In genomic region chr1:2250721-2251281, GRCh38 we compare ENCODE assay signal across 1 cellular context.
TF ChIP-seq lines count a peak whose summit lies in the region.

No MANE protein-coding gene starts in this region.

TF ChIP-seq in HepG2, 621 proteins besides CTCF, POLR2A, EP300 and RAD21 (continued from another document and continues in another):
- TF ChIP-seq HNF1A (IDR thresholded peaks at IDR 0.05; ENCODE audit: low read depth) (peak; percentile 91), HNF1A (CRISPR knock-in tag; IDR thresholded peaks at IDR 0.05; ENCODE audit: borderline replicate concordance) (peak; percentile 96), PATZ1 (CRISPR knock-in tag; IDR thresholded peaks at IDR 0.05) (peak; percentile 94), ESRRA (CRISPR knock-in tag; IDR thresholded peaks at IDR 0.05; ENCODE audit: low read depth) (peak; percentile 86; the same call in 1 of the 2 replicates), SMYD3 (CRISPR knock-in tag; IDR thresholded peaks at IDR 0.05) (0 out of 2 replicates have a peak, but pooled peaks have one; percentile 84), ETV6 (CRISPR knock-in tag; conservative IDR thresholded peaks at IDR 0.05) (peak; percentile 67; the same call in 1 of the 2 replicates), ZBTB7A (CRISPR knock-in tag; IDR thresholded peaks at IDR 0.05) (peak; percentile 28; the same call in 1 of the 2 replicates), RARA (CRISPR knock-in tag; IDR thresholded peaks at IDR 0.05) (peak; percentile 74; the same call in 1 of the 2 replicates), ATF2 (CRISPR knock-in tag; IDR thresholded peaks at IDR 0.05) (peak; percentile 26; the same call in 1 of the 2 replicates), ZBTB14 (CRISPR knock-in tag; IDR thresholded peaks at IDR 0.05) (peak; percentile 6; the same call in 1 of the 2 replicates), HOXD1 (CRISPR knock-in tag; IDR thresholded peaks at IDR 0.05) (no peak), ARHGAP35 (CRISPR knock-in tag; IDR thresholded peaks at IDR 0.05; ENCODE audit: borderline replicate concordance) (no peak), NONO (IDR thresholded peaks at IDR 0.05) (no peak), NONO (CRISPR knock-in tag; conservative IDR thresholded peaks at IDR 0.05) (no peak), GATAD2A (CRISPR knock-in tag; IDR thresholded peaks at IDR 0.05) (peak; percentile 78), ZNF597 (CRISPR knock-in tag; IDR thresholded peaks at IDR 0.05) (no peak), DPF2 (CRISPR knock-in tag; IDR thresholded peaks at IDR 0.05; ENCODE audit: borderline replicate concordance, low read depth) (peak; percentile 48; the same call in 1 of the 2 replicates), NR2F6 (IDR thresholded peaks at IDR 0.05) (peak; percentile 64), NR2F6 (CRISPR knock-in tag; IDR thresholded peaks at IDR 0.05) (peak; percentile 41; the same call in 1 of the 2 replicates), KDM3A (CRISPR knock-in tag; IDR thresholded peaks at IDR 0.05; ENCODE audit: low read depth) (peak; percentile 37; the same call in 1 of the 2 replicates), ZNF772 (CRISPR knock-in tag; IDR thresholded peaks at IDR 0.05) (peak; percentile 59; the same call in 1 of the 2 replicates), NCOR1 (IDR thresholded peaks at IDR 0.05; ENCODE audit: borderline replicate concordance, low read length) (peak; percentile 91), E2F5 (CRISPR knock-in tag; conservative IDR thresholded peaks at IDR 0.05) (no peak), JUN (CRISPR knock-in tag; IDR thresholded peaks at IDR 0.05) (no peak), ZNF574 (CRISPR knock-in tag; IDR thresholded peaks at IDR 0.05) (peak; percentile 65), HNRNPH1 (optimal IDR thresholded peaks at IDR 0.05; ENCODE audit: low read depth, low read length) (peak; percentile 36), ZNF224 (CRISPR knock-in tag; IDR thresholded peaks at IDR 0.05) (0 out of 2 replicates have a peak, but pooled peaks have one; percentile 29), SRSF1 (optimal IDR thresholded peaks at IDR 0.05; ENCODE audit: low read depth, low read length) (no peak), SOX13 (IDR thresholded peaks at IDR 0.05) (no peak), SOX13 (CRISPR knock-in tag; conservative IDR thresholded peaks at IDR 0.05 in 1 of 2, IDR thresholded peaks at IDR 0.05 in 1 of 2) (no peak; a peak in 1 of 4 replicates), ZSCAN9 (CRISPR knock-in tag; IDR thresholded peaks at IDR 0.05; ENCODE audit: borderline replicate concordance) (0 out of 2 replicates have a peak, but pooled peaks have one; percentile 41), DZIP1 (CRISPR knock-in tag; IDR thresholded peaks at IDR 0.05) (no peak), ZFY (CRISPR knock-in tag; IDR thresholded peaks at IDR 0.05) (peak; percentile 42; the same call in 1 of the 2 replicates), SAP130 (CRISPR knock-in tag; IDR thresholded peaks at IDR 0.05; ENCODE audit: low read depth) (peak; percentile 77), ZNF747 (CRISPR knock-in tag; IDR thresholded peaks at IDR 0.05; ENCODE audit: borderline replicate concordance) (no peak), ISX (CRISPR knock-in tag; conservative IDR thresholded peaks at IDR 0.05) (no peak), TAF1 (CRISPR knock-in tag; IDR thresholded peaks at IDR 0.05) (0 out of 2 replicates have a peak, but pooled peaks have one; percentile 37), HOXA5 (CRISPR knock-in tag; IDR thresholded peaks at IDR 0.05) (peak; percentile 47; the same call in 1 of the 2 replicates), ZSCAN31 (CRISPR knock-in tag; IDR thresholded peaks at IDR 0.05; ENCODE audit: low read depth) (peak; percentile 79; the same call in 1 of the 2 replicates), FOXA3 (CRISPR knock-in tag; IDR thresholded peaks at IDR 0.05) (peak; percentile 27; the same call in 1 of the 2 replicates), SKI (IDR thresholded peaks at IDR 0.05; ENCODE audit: partially characterized antibody) (peak; percentile 66), ZNF431 (CRISPR knock-in tag; IDR thresholded peaks at IDR 0.05; ENCODE audit: borderline replicate concordance, low read depth) (peak; percentile 25; the same call in 1 of the 2 replicates), MXD4 (CRISPR knock-in tag; IDR thresholded peaks at IDR 0.05) (0 out of 2 replicates have a peak, but pooled peaks have one; percentile 54), ZSCAN5A (CRISPR knock-in tag; IDR thresholded peaks at IDR 0.05; ENCODE audit: borderline replicate concordance) (peak; percentile 58; the same call in 1 of the 2 replicates), ZNF343 (CRISPR knock-in tag; IDR thresholded peaks at IDR 0.05) (peak; percentile 67; the same call in 1 of the 2 replicates)
